Comparison of ENCODE assay signal across 9 cellular contexts in genomic region chr6:158849899-158850806, GRCh38. TPM values are rescaled to one million over a fixed set of nuclear protein-coding genes. Genes with fewer than 3 reads are reported as not detected.
DNase-seq lines count a peak whose midpoint lies in the region; ATAC-seq and TF ChIP-seq lines count a peak whose summit lies in the region.
"Had no signal": no experiment of that assay in that cellular context is flagged by ENCODE, and none has a peak within 500 bp of the region (broad histone marks: within the 10 kb centered on the region; RNA-seq: fewer than 3 reads in every experiment).

No MANE protein-coding gene starts in this region.

- POLR2A ChIA-PET in Panc1 (lab: Charles Lee) = no interaction called here

- H3K4me3 ChIP-seq in Panc1 (ENCODE audit: low read depth in 2 of 2, low read length in 2 of 2) (peak overlapping the region; percentile 8 to 36; a peak in 3 of 4 replicates), right atrium auricular region (no peak overlapping the region)

- no peaks in the 10 kb centered on the region for H3K36me3 ChIP-seq in Panc1 (ENCODE audit: control insufficient read depth, insufficient read depth, low read length)
- H3K36me3 ChIP-seq in right atrium auricular region = no peaks in the 10 kb centered on the region

- H3K4me1 ChIP-seq in Panc1 (ENCODE audit: control insufficient read depth, insufficient read depth, low read length) = peaks cover 45% of the 10 kb centered on the region
- H3K4me1 ChIP-seq in right atrium auricular region = peaks cover 0 to 44% of the 10 kb centered on the region in 2 donors

- intact Hi-C loops in Panc1 (cut with micrococcal nuclease; ENCODE audit: unreplicated experiment) = loop anchor here (5.0 kb wide), 1 partner anchor 33 kb away; the partner anchor contains the start of gene EZR

- BruUV-seq in Panc1 (replicated peaks; lab: Mats Ljungman, UMichigan) = no TSS peak

- DNase-seq in NCI-H2081 (lab: John Stamatoyannopoulos, UW) (peak; percentile 18 to 31), NCI-H2081 treated with DMSO at 0.1 percent for 48 hours (lab: John Stamatoyannopoulos, UW) (no peak), Panc1 (ENCODE audit: low read depth, low spot score) (peak; percentile 95), right atrium auricular region (ENCODE audit: low spot score) (no peak), NCI-H524 treated with DMSO at 0.1 percent for 48 hours (lab: John Stamatoyannopoulos, UW) (no peak)
- peak; percentile 43 for DNase-seq in activated gamma-delta T cell treated with anti-CD3 and anti-CD28 coated beads, Interleukin-2, amount 50 U/mL, for 16 hours (ENCODE audit: low read depth)
- peak; percentile 29 to 38 for DNase-seq in stimulated activated CD4-positive, alpha-beta T cell treated with anti-CD3 and anti-CD28 coated beads, Interleukin-2, amount 100 ng/mL, for 48 hours

- H3K27me3 ChIP-seq in Panc1 (ENCODE audit: control insufficient read depth, insufficient read depth, low read length) (no peaks in the 10 kb centered on the region), right atrium auricular region (no peaks in the 10 kb centered on the region)

- H3K9me3 ChIP-seq in Panc1 (ENCODE audit: control insufficient read depth, insufficient read depth, low read depth, low read length) (no peaks in the 10 kb centered on the region), right atrium auricular region (no peaks in the 10 kb centered on the region)

- in situ Hi-C loops in Panc1 (cut with HindIII; ENCODE audit: low pct_unique_long_range_greater_than_20kb, low sequenced_read_pairs) = no loop called here

- TF ChIP-seq CTCF in Panc1 (IDR thresholded peaks at IDR 0.05) (no peak), right atrium auricular region (IDR thresholded peaks at IDR 0.05) (no peak)

- ATAC-seq in Panc1 = peak; percentile 85
- no peak for ATAC-seq in HG02571 (IDR thresholded peaks at IDR 0.05; ENCODE audit: unreplicated experiment)

- H3K27ac ChIP-seq in Panc1 (ENCODE audit: low read length) = peak overlapping the region; percentile 85
- H3K27ac ChIP-seq in right atrium auricular region = peak overlapping the region; percentile 41 to 78
- H3K27ac ChIP-seq: C4-2B had no signal

- CTCF ChIA-PET in Panc1 (lab: Charles Lee) = no interaction called here

RNA-seq across cellular contexts. Expression of gene EZR, which starts 31.0 kb away (rescaled TPM):
- total RNA-seq in Panc1 (2021; ENCODE audit: unreplicated experiment) = 263 TPM
- 215 TPM for polyA plus RNA-seq in Panc1 (2012; ENCODE audit: insufficient read length)
- 100 to 1,000 TPM; 161 to 197 TPM for total RNA-seq in right atrium auricular region

Comparison
In these comparisons a context has a peak if more than half of its experiments do, and no peak if none do; other contexts are left out.
1. DNase-seq: peak in NCI-H2081 (2 of 2), Panc1 (single experiment), activated gamma-delta T cell treated with anti-CD3 and anti-CD28 coated beads, Interleukin-2, amount 50 U/mL, for 16 hours (single experiment) and stimulated activated CD4-positive, alpha-beta T cell treated with anti-CD3 and anti-CD28 coated beads, Interleukin-2, amount 100 ng/mL, for 48 hours (2 of 2); none in NCI-H2081 treated with DMSO at 0.1 percent for 48 hours (single experiment), right atrium auricular region (single experiment) and NCI-H524 treated with DMSO at 0.1 percent for 48 hours (single experiment).
2. H3K4me3 ChIP-seq: peak in Panc1 (2 of 2); none in right atrium auricular region (0 of 2).